In the genomic region with DNA sequence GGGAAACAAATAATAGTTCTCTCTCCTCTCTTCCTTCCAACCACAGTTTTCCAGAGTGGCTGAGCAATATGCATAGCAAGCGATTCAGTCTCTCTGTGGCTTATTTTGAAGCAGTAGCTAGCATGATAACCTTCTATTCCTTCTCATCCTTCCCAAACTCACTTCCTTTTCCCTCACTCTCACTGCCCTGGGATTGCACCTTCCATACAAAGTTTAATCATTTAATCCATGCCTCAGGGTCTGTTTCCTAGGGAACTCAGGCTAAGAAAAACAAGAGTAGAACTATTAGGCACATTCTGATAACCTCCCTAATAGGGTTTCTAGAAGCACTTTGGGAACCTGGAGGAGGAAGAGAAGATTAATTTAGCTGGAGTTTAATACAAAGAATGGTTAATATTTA, we compare ENCODE assay signal across 26 cellular contexts.
DNase-seq lines count a peak whose midpoint lies in the region; ATAC-seq and TF ChIP-seq lines count a peak whose summit lies in the region.
"Had no signal": no experiment of that assay in that cellular context is flagged by ENCODE, and none has a peak within 500 bp of the region (broad histone marks: within the 10 kb centered on the region; RNA-seq: fewer than 3 reads in every experiment).

No MANE protein-coding gene starts in this region.

- H3K4me1 ChIP-seq in BLaER1 (peaks cover 49% of the 10 kb centered on the region), mesodermal cell (ENCODE audit: control insufficient read depth, insufficient read depth, low read length, poor library complexity, severe bottlenecking) (peaks cover 7% of the 10 kb centered on the region)

- H3K27me3 ChIP-seq in BLaER1: no peaks in the 10 kb centered on the region
- H3K27me3 ChIP-seq in CD4-positive, alpha-beta T cell (ENCODE audit: control insufficient read depth, insufficient read depth, low read length): no peaks in the 10 kb centered on the region
- H3K27me3 ChIP-seq: ascending aorta, cardiac muscle cell had no signal

- no peak overlapping the region for H3K4me3 ChIP-seq in BLaER1
- H3K4me3 ChIP-seq in mesodermal cell (ENCODE audit: extremely low read depth, insufficient read depth, low read length, poor library complexity, severe bottlenecking): no peak overlapping the region
- H3K4me3 ChIP-seq: ascending aorta, cardiac muscle cell, thoracic aorta had no signal

- peaks cover 53% of the 10 kb centered on the region for H3K4me1 Mint-ChIP-seq in CD4-positive, alpha-beta T cell (ENCODE audit: low read depth)
- peaks cover 35% of the 10 kb centered on the region for H3K4me1 Mint-ChIP-seq in activated T-helper 17 cell treated with anti-CD3 and anti-CD28 coated beads, Interleukin-2, amount 50 U/mL, for 72 hours

- no peak for ATAC-seq in CD4-positive, alpha-beta T cell (ENCODE audit: poor library complexity)
- ATAC-seq in activated T-helper 17 cell treated with anti-CD3 and anti-CD28 coated beads, Interleukin-2, amount 50 U/mL, for 72 hours (replicated peaks): no peak
- ATAC-seq: left ventricle myocardium superior; naive thymus-derived CD4-positive, alpha-beta T cell had no signal

- no peaks in the 10 kb centered on the region for H4K20me1 ChIP-seq in BLaER1

- no peaks in the 10 kb centered on the region for H3K9me3 ChIP-seq in BLaER1
- H3K9me3 ChIP-seq in CD4-positive, alpha-beta T cell (ENCODE audit: control insufficient read depth, low read length): no peaks in the 10 kb centered on the region
- no peaks in the 10 kb centered on the region for H3K9me3 ChIP-seq in mesodermal cell (ENCODE audit: control insufficient read depth, low read length)
- H3K9me3 ChIP-seq: ascending aorta, thoracic aorta had no signal

- CTCF ChIA-PET in CD4-positive, alpha-beta T cell (lab: Charles Lee): interaction anchor here (1.1 to 4.1 kb wide), 7 partner anchors 9 to 170 kb away, joined by 3 to 23 read pairs (median 4); no protein-coding TSS in a partner anchor

- H3K36me3 ChIP-seq in BLaER1 (no peaks in the 10 kb centered on the region), mesodermal cell (ENCODE audit: control insufficient read depth, insufficient read depth, low read length) (no peaks in the 10 kb centered on the region)
- H3K36me3 ChIP-seq: ascending aorta, cardiac muscle cell, thoracic aorta had no signal

- intact Hi-C loops in CD4-positive, alpha-beta T cell (cut with DNase I, micrococcal nuclease): loop anchor here (5.0 to 10.0 kb wide), 3 partner anchors 38 to 218 kb away; no protein-coding TSS in a partner anchor

- H3K27ac Mint-ChIP-seq in CD4-positive, alpha-beta T cell: peak overlapping the region; percentile 18
- H3K27ac Mint-ChIP-seq in activated T-helper 17 cell treated with anti-CD3 and anti-CD28 coated beads, Interleukin-2, amount 50 U/mL, for 72 hours: no peak overlapping the region
- H3K27ac Mint-ChIP-seq: activated naive CD8-positive, alpha-beta T cell treated with anti-CD3 and anti-CD28 coated beads, Interleukin-2, amount 10 ng/mL, durations not matched to agents 7 days and 5 days; HFFc6; T-helper 1 cell treated with Interleukin-12 subunit alpha and Interleukin-12 subunit beta and Interleukin-4 antibody, amounts not matched to agents 30 μg/mL and 1 μg/mL, for 36 hours had no signal

- H3K27ac ChIP-seq in BLaER1 (no peak overlapping the region), mesodermal cell (ENCODE audit: low read depth, low read length, severe bottlenecking) (peak overlapping the region; percentile 11)
- H3K27ac ChIP-seq in CD4-positive, alpha-beta T cell (ENCODE audit: low read depth, low read length): no peak overlapping the region
- H3K27ac ChIP-seq: ascending aorta, C4-2B, cardiac muscle cell, RWPE1, thoracic aorta had no signal

- no peak for TF ChIP-seq CTCF in CD4-positive, alpha-beta T cell (IDR thresholded peaks at IDR 0.05)

- WGBS in mesodermal cell (ENCODE audit: insufficient coverage in 2 of 2), 2 experiments: 80 to 83% methylated on average over 1 of the region's 1 CpG

- POLR2A ChIA-PET in CD4-positive, alpha-beta T cell (lab: Charles Lee): interaction anchor here (0.9 to 5.6 kb wide), 6 partner anchors 27 to 216 kb away, joined by 3 to 53 read pairs (median 4); a partner anchor contains a TSS

- no peak for DNase-seq in CD4-positive, alpha-beta T cell
- DNase-seq in SIG-M5 treated with dmso at 0.1 percent for 504 hours (lab: John Stamatoyannopoulos, UW; ENCODE audit: unreplicated experiment) (no peak), SW 1271 (lab: John Stamatoyannopoulos, UW) (no peak), GM03348 (ENCODE audit: low spot score) (no peak), NCI-H2196 treated with DMSO at 0.1 percent for 48 hours (lab: John Stamatoyannopoulos, UW; ENCODE audit: unreplicated experiment) (no peak)
- DNase-seq: activated CD4-positive, alpha-beta T cell treated with anti-CD3 and anti-CD28 coated beads, Interleukin-2, amount 50 U/mL, for 4 hours; activated CD4-positive, CD25-positive, alpha-beta regulatory T cell; activated naive CD8-positive, alpha-beta T cell treated with anti-CD3 and anti-CD28 coated beads, Interleukin-2, amount 10 ng/mL, durations not matched to agents 7 days and 5 days; Calu3; DMS79; glutamatergic neuron; HFFc6; naive thymus-derived CD4-positive, alpha-beta T cell; NCI-H1092; NCI-H1694; stimulated activated naive CD4-positive, alpha-beta T cell had no signal

- H3K4me3 Mint-ChIP-seq in CD4-positive, alpha-beta T cell: no peak overlapping the region
- peak overlapping the region; percentile 23 for H3K4me3 Mint-ChIP-seq in activated T-helper 17 cell treated with anti-CD3 and anti-CD28 coated beads, Interleukin-2, amount 50 U/mL, for 72 hours
- H3K4me3 Mint-ChIP-seq: activated naive CD8-positive, alpha-beta T cell treated with anti-CD3 and anti-CD28 coated beads, Interleukin-2, amount 10 ng/mL, durations not matched to agents 7 days and 5 days; HFFc6; naive thymus-derived CD4-positive, alpha-beta T cell; T-helper 1 cell treated with Interleukin-12 subunit alpha and Interleukin-12 subunit beta and Interleukin-4 antibody, amounts not matched to agents 30 μg/mL and 1 μg/mL, for 36 hours had no signal

- H3K9me3 Mint-ChIP-seq in CD4-positive, alpha-beta T cell: no peaks in the 10 kb centered on the region
- no peaks in the 10 kb centered on the region for H3K9me3 Mint-ChIP-seq in activated T-helper 17 cell treated with anti-CD3 and anti-CD28 coated beads, Interleukin-2, amount 50 U/mL, for 72 hours
- H3K9me3 Mint-ChIP-seq: HFFc6; T-helper 1 cell treated with Interleukin-12 subunit alpha and Interleukin-12 subunit beta and Interleukin-4 antibody, amounts not matched to agents 30 μg/mL and 1 μg/mL, for 36 hours had no signal

- H3K9ac ChIP-seq in BLaER1: no peak overlapping the region

- H3K4me2 ChIP-seq in BLaER1: peak overlapping the region; percentile 19; the same call in 1 of the 2 replicates

- no peaks in the 10 kb centered on the region for H3K36me3 Mint-ChIP-seq in CD4-positive, alpha-beta T cell (ENCODE audit: low read depth)
- H3K36me3 Mint-ChIP-seq in activated T-helper 17 cell treated with anti-CD3 and anti-CD28 coated beads, Interleukin-2, amount 50 U/mL, for 72 hours (ENCODE audit: low read depth): no peaks in the 10 kb centered on the region

- H3K27me3 Mint-ChIP-seq in CD4-positive, alpha-beta T cell: no peaks in the 10 kb centered on the region
- no peaks in the 10 kb centered on the region for H3K27me3 Mint-ChIP-seq in activated T-helper 17 cell treated with anti-CD3 and anti-CD28 coated beads, Interleukin-2, amount 50 U/mL, for 72 hours
- H3K27me3 Mint-ChIP-seq: activated naive CD8-positive, alpha-beta T cell treated with anti-CD3 and anti-CD28 coated beads, Interleukin-2, amount 10 ng/mL, durations not matched to agents 7 days and 5 days; naive thymus-derived CD4-positive, alpha-beta T cell had no signal
